Comparison of ENCODE assay signal across 26 cellular contexts in genomic region chr18:72492497-72492896, GRCh38. TPM values are rescaled to one million over a fixed set of nuclear protein-coding genes. Genes with fewer than 3 reads are reported as not detected.
DNase-seq lines count a peak whose midpoint lies in the region; ATAC-seq, FAIRE-seq and TF ChIP-seq lines count a peak whose summit lies in the region.
"Had no signal": no experiment of that assay in that cellular context is flagged by ENCODE, and none has a peak within 500 bp of the region (broad histone marks: within the 10 kb centered on the region; RNA-seq: fewer than 3 reads in every experiment).

No MANE protein-coding gene starts in this region.

- TF ChIP-seq RAD21 in IMR-90 (IDR thresholded peaks at IDR 0.05; ENCODE audit: low read length) (no peak), Ishikawa (IDR thresholded peaks at IDR 0.05; ENCODE audit: low read depth) (no peak), H1 (IDR thresholded peaks at IDR 0.05 in 1 of 2, conservative IDR thresholded peaks at IDR 0.05 in 1 of 2; ENCODE audit: low read depth in 2 of 2, low read length in 2 of 2) (no peak)

- H3K23me2 ChIP-seq in H1 (ENCODE audit: low read depth, low read length) = no peaks in the 10 kb centered on the region

- H3K4me1 ChIP-seq in IMR-90 (ENCODE audit: control insufficient read depth, insufficient read depth, low read length) (no peaks in the 10 kb centered on the region), H1 (replicated peaks in 1 of 4; ENCODE audit: control insufficient read depth in 3 of 4, insufficient read depth in 4 of 4, low read length in 3 of 4) (no peaks in the 10 kb centered on the region)
- H3K4me1 ChIP-seq: BE2C, BLaER1 had no signal

- no peak for TF ChIP-seq EP300 in Ishikawa (IDR thresholded peaks at IDR 0.05; ENCODE audit: borderline replicate concordance)
- no peak for TF ChIP-seq EP300 in H1 (IDR thresholded peaks at IDR 0.05; ENCODE audit: borderline replicate concordance in 1 of 2, low read depth in 2 of 2, low read length in 2 of 2)

- H2BK15ac ChIP-seq in IMR-90 (ENCODE audit: low read depth, low read length) (no peak overlapping the region), H1 (ENCODE audit: low read length) (no peak overlapping the region)

- dilution Hi-C loops in IMR-90 (cut with HindIII; ENCODE audit: low sequenced_read_pairs, unreplicated experiment) = no loop called here

- H3K79me2 ChIP-seq in H1 (ENCODE audit: control insufficient read depth in 1 of 2, insufficient read depth in 2 of 2, low read length in 2 of 2) = no peaks in the 10 kb centered on the region

- H4K8ac ChIP-seq in IMR-90 (ENCODE audit: low read depth in 2 of 2, low read length in 2 of 2) (no peak overlapping the region), H1 (ENCODE audit: extremely low read depth, insufficient read depth, low read length) (no peak overlapping the region)

- H2AK5ac ChIP-seq in IMR-90 (ENCODE audit: low read depth, low read length) (no peak overlapping the region), H1 (ENCODE audit: low read depth, low read length) (no peak overlapping the region)

- H3K56ac ChIP-seq in IMR-90 (ENCODE audit: extremely low read depth, insufficient read depth, low read length) = no peak overlapping the region
- no peak overlapping the region for H3K56ac ChIP-seq in H1 (replicated peaks; ENCODE audit: insufficient read length, low read depth, low read length)

- no CpG with 5 or more reads among the region's 3 CpGs for WGBS in IMR-90 (ENCODE audit: extremely low coverage in 2 of 2, insufficient read length in 1 of 2), 2 experiments
- 87% methylated on average over 3 of the region's 3 CpGs; no CpG with 5 or more reads in 1 of the 2 experiments for WGBS in H1 (ENCODE audit: extremely low coverage in 1 of 2, insufficient coverage in 1 of 2, insufficient read length in 1 of 2, insufficient replicate concordance in 2 of 2, low coverage in 1 of 2, low lambda C conversion rate in 2 of 2, missing lambda C conversion rate in 1 of 2), 2 experiments

- intact Hi-C loops in IMR-90 (cut with micrococcal nuclease) = no loop called here

- POLR2A ChIA-PET in IMR-90 (lab: Charles Lee; ENCODE audit: unreplicated experiment) (no interaction called here), H1 (lab: Charles Lee; ENCODE audit: partially characterized antibody) (no interaction called here)

- H3K14ac ChIP-seq in IMR-90 (replicated peaks; ENCODE audit: low read depth, low read length) (no peak overlapping the region), H1 (ENCODE audit: insufficient read length) (no peak overlapping the region)

- no peak overlapping the region for H3K27ac ChIP-seq in IMR-90 (ENCODE audit: insufficient read depth, low read length)
- H3K27ac ChIP-seq in H1 (ENCODE audit: low read depth, low read length) = no peak overlapping the region
- H3K27ac ChIP-seq: BLaER1 had no signal

- no peak overlapping the region for H3K4ac ChIP-seq in IMR-90 (ENCODE audit: low read depth, low read length)
- H3K4ac ChIP-seq in H1 (replicated peaks; ENCODE audit: insufficient read length, low read depth, low read length) = no peak overlapping the region

- H3K9ac ChIP-seq in IMR-90 (ENCODE audit: low read depth, low read length) (no peak overlapping the region), H1 (replicated peaks in 1 of 4; ENCODE audit: extremely low read depth in 1 of 4, low read depth in 3 of 4, low read length in 3 of 4) (no peak overlapping the region)
- H3K9ac ChIP-seq: BLaER1 had no signal

- H2BK5ac ChIP-seq in IMR-90 (ENCODE audit: low read depth, low read length, poor library complexity, severe bottlenecking) (no peak overlapping the region), H1 (ENCODE audit: low read depth, low read length) (no peak overlapping the region)

- H4K20me1 ChIP-seq in IMR-90 (ENCODE audit: insufficient read depth, low read length) (no peaks in the 10 kb centered on the region), H1 (replicated peaks in 1 of 2; ENCODE audit: control insufficient read depth in 1 of 2, insufficient read depth in 2 of 2, low read length in 2 of 2) (no peaks in the 10 kb centered on the region)
- H4K20me1 ChIP-seq: BLaER1 had no signal

- TF ChIP-seq CTCF in IMR-90 (conservative IDR thresholded peaks at IDR 0.05; ENCODE audit: low read depth, low read length) = no peak
- no peak for TF ChIP-seq CTCF in H1 (IDR thresholded peaks at IDR 0.05; ENCODE audit: control extremely low read depth in 1 of 3, insufficient read depth in 1 of 3, low read depth in 1 of 3, low read length in 3 of 3)

- H3K4me2 ChIP-seq in IMR-90 (ENCODE audit: low read depth, low read length) (no peak overlapping the region), H1 (ENCODE audit: insufficient read depth in 1 of 2, low read depth in 2 of 2, low read length in 2 of 2) (no peak overlapping the region)
- H3K4me2 ChIP-seq: BLaER1 had no signal

- H3K23ac ChIP-seq in IMR-90 (ENCODE audit: low read depth, low read length) (no peak overlapping the region), H1 (ENCODE audit: insufficient read length) (no peak overlapping the region)

- H2BK20ac ChIP-seq in IMR-90 (ENCODE audit: low read depth, low read length) (no peak overlapping the region), H1 (ENCODE audit: low read length) (no peak overlapping the region)

- DNase-seq in IMR-90 = no peak
- DNase-seq in H1 (ENCODE audit: low read depth in 1 of 2, low spot score in 2 of 2) = no peak
- DNase-seq: 8988T; ACHN; BE2C; C1 segment of cervical spinal cord; CD4-positive, alpha-beta memory T cell; CD4-positive, CD25-positive, alpha-beta regulatory T cell; CD8-positive, alpha-beta memory T cell; COR-L47; DMS 273 treated with DMSO at 0.1 percent for 48 hours; DMS153; DMS53; DMS79; DND-41; EL; GDM1 had no signal

- in situ Hi-C loops in IMR-90 (cut with MboI; ENCODE audit: low sequenced_read_pairs) = no loop called here

- H3K9me1 ChIP-seq in IMR-90 (ENCODE audit: insufficient read depth, low read length) = no peaks in the 10 kb centered on the region

- H3K36me3 ChIP-seq in IMR-90 (ENCODE audit: control insufficient read depth, insufficient read depth, low read length) (no peaks in the 10 kb centered on the region), H1 (ENCODE audit: control insufficient read depth in 2 of 4, insufficient read depth in 4 of 4, low read length in 3 of 4) (no peaks in the 10 kb centered on the region)
- H3K36me3 ChIP-seq: BE2C, BLaER1 had no signal

- H3K27me3 ChIP-seq in IMR-90 (ENCODE audit: control insufficient read depth, insufficient read depth, low read length) (no peaks in the 10 kb centered on the region), H1 (replicated peaks in 1 of 4; ENCODE audit: control insufficient read depth in 3 of 4, extremely low read depth in 1 of 4, insufficient read depth in 3 of 4, low read length in 3 of 4) (peaks cover 0 to 2% (median 0%) of the 10 kb centered on the region in 4 experiments; a peak in 1 of 7 replicates)
- H3K27me3 ChIP-seq: BE2C, BLaER1 had no signal

- CTCF ChIA-PET in IMR-90 (lab: Yijun Ruan, JAX) (no interaction called here), H1 (lab: Charles Lee; ENCODE audit: partially characterized antibody) (no interaction called here)

- H3K18ac ChIP-seq in IMR-90 (ENCODE audit: low read depth, low read length) (no peak overlapping the region), H1 (ENCODE audit: extremely low read depth, low read length) (no peak overlapping the region)

- H3K79me1 ChIP-seq in IMR-90 (ENCODE audit: low read depth in 1 of 2, low read length in 2 of 2) (no peaks in the 10 kb centered on the region), H1 (ENCODE audit: low read depth, low read length) (no peaks in the 10 kb centered on the region)

- TF ChIP-seq POLR2A in IMR-90 (IDR thresholded peaks at IDR 0.05; ENCODE audit: low read depth, low read length) (no peak), H1 (IDR thresholded peaks at IDR 0.05; ENCODE audit: control extremely low read depth in 1 of 2, low read depth in 2 of 2, low read length in 2 of 2) (no peak)

- H2AFZ ChIP-seq in IMR-90 (replicated peaks; ENCODE audit: low read length, poor library complexity) (no peak overlapping the region), H1 (ENCODE audit: low read length) (no peak overlapping the region)

- H3K9me3 ChIP-seq in IMR-90 (ENCODE audit: control insufficient read depth, insufficient read depth, low read length) = 0 out of 2 replicates have a peak, but pooled peaks cover 2% of the 10 kb centered on the region
- peaks cover 40 to 45% of the 10 kb centered on the region in 2 experiments for H3K9me3 ChIP-seq in H1 (ENCODE audit: insufficient read depth in 2 of 2, low read depth in 1 of 2, low read length in 1 of 2)
- H3K9me3 ChIP-seq: BE2C, BLaER1 had no signal

- no peak overlapping the region for H4K5ac ChIP-seq in IMR-90 (ENCODE audit: low read depth, low read length)
- H4K5ac ChIP-seq in H1 (ENCODE audit: insufficient read length, low read depth, low read length) = no peak overlapping the region

- H2BK120ac ChIP-seq in IMR-90 (ENCODE audit: low read depth, low read length) (no peak overlapping the region), H1 (replicated peaks; ENCODE audit: low read depth, low read length) (no peak overlapping the region)

- ATAC-seq in IMR-90 (ENCODE audit: low read depth) (no peak), GM21825 (IDR thresholded peaks at IDR 0.05; ENCODE audit: unreplicated experiment) (no peak), HG03342 (IDR thresholded peaks at IDR 0.05; ENCODE audit: unreplicated experiment) (no peak)
- ATAC-seq: GM12878 had no signal

- FAIRE-seq in H1 (lab: Jason Lieb, UNC) = no peak
- FAIRE-seq: A204.1, GM12878, GM12892, GM18507 had no signal

- H3K4me3 ChIP-seq in IMR-90 (ENCODE audit: insufficient read depth, low read depth, low read length) = no peak overlapping the region
- H3K4me3 ChIP-seq in H1 (ENCODE audit: extremely low read depth in 1 of 4, insufficient read depth in 2 of 4, low read depth in 3 of 4, low read length in 4 of 4) = no peak overlapping the region
- H3K4me3 ChIP-seq: BLaER1, GM12878 had no signal

- no peak overlapping the region for H2BK12ac ChIP-seq in H1 (ENCODE audit: low read depth, low read length)

- H2AK9ac ChIP-seq in IMR-90 (replicated peaks; ENCODE audit: low read depth, low read length, poor library complexity) = no peak overlapping the region

- BruUV-seq in IMR-90 (replicated peaks; lab: Mats Ljungman, UMichigan) = no TSS peak

- H4K91ac ChIP-seq in IMR-90 (ENCODE audit: insufficient read depth, low read depth, low read length) (no peak overlapping the region), H1 (replicated peaks; ENCODE audit: insufficient read length, low read length) (no peak overlapping the region)

RNA-seq across cellular contexts. Expression of gene CBLN2, which starts 51.6 kb away (rescaled TPM):
- total RNA-seq in IMR-90 (2012; rRNA removed) = not detected in 2 replicates
- not detected in 2 replicates for polyA plus RNA-seq in IMR-90 (2012; rRNA removed)
- not detected in 2 replicates for polyA plus RNA-seq in IMR-90 (2012; cell fraction: cytosol; rRNA removed)
- not detected in 2 replicates for polyA plus RNA-seq in IMR-90 (2012; cell fraction: nucleus; rRNA removed; ENCODE audit: low replicate concordance)
- total RNA-seq in H1 (2021; fragmentation: NEBNext Ultra II Directional; extraction: Animal tissue kit (Norgen Biotek cat#: 25700)) = not detected in 2 replicates
- not detected in 2 replicates for polyA plus RNA-seq in H1 (2011; rRNA removed)
- polyA plus RNA-seq in H1 (2011; cell fraction: cytosol; rRNA removed) = not detected
- polyA plus RNA-seq in H1 (2011; cell fraction: nucleus; rRNA removed) = not detected
- not detected in 4 replicates for polyA plus RNA-seq in H1 (2012, experiment 1 of 2)
- not detected for polyA plus RNA-seq in H1 (2012, experiment 2 of 2)
- 0.02 TPM for polyA plus RNA-seq in H1 (2013, experiment 1 of 2)
- 0.04 TPM for polyA plus RNA-seq in H1 (2013, experiment 2 of 2)
- polyA minus RNA-seq in H1 (2011; rRNA and poly(A)+ RNA removed) = not detected in 2 replicates
- polyA minus RNA-seq in H1 (2011; cell fraction: cytosol; rRNA and poly(A)+ RNA removed) = not detected
- polyA minus RNA-seq in H1 (2011; cell fraction: nucleus; rRNA and poly(A)+ RNA removed) = not detected
- total RNA-seq: CD4-positive, alpha-beta memory T cell; CD4-positive, CD25-positive, alpha-beta regulatory T cell; CD8-positive, alpha-beta memory T cell had no signal
- polyA plus RNA-seq: CD14-positive monocyte; CD4-positive, alpha-beta memory T cell; CD4-positive, CD25-positive, alpha-beta regulatory T cell; CD8-positive, alpha-beta memory T cell had no signal
